ENCODE assay signal across 15 cellular contexts in the genomic region with DNA sequence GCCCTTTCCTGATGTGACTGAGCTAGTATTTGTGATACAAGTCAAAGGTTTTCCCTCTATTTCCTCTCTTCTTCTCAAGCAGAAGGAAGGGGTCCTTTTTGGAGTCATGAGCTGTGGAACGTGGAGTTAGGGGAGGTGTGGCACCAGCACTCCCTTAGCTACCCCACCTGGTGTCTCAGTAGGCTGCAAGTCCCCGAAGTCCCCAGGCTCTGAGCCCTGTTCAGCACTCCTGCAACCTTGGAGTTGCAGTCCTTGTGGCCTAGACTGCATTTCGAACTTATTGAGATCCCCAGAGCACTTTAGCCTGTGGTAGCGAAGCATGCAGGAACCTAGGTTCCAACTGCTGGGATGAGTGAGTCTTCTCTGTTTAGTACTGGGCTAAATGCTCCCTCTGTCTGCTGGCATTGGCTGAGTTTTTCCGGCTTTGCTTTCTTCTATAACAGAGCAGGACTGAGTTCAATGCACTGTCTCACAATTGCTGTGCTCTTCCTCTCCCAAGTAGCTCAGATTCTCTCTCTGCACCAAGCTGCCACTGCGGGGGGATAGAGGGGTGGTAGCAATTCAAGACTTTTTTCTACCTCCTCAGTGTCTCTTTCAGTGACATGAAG.
"Had no signal": no experiment of that assay in that cellular context is flagged by ENCODE, and none has a peak within 500 bp of the region (broad histone marks: within the 10 kb centered on the region; RNA-seq: fewer than 3 reads in every experiment).

No MANE protein-coding gene starts in this region.

- H3K4me1 ChIP-seq: ascending aorta, foreskin keratinocyte, left lung, psoas muscle, sigmoid colon, upper lobe of left lung had no signal

- H3K4me1 Mint-ChIP-seq: activated CD4-positive, alpha-beta T cell treated with anti-CD3 and anti-CD28 coated beads, Interleukin-2, amount 10 ng/mL, durations not matched to agents 24 days and 14 days; activated naive CD8-positive, alpha-beta T cell treated with anti-CD3 and anti-CD28 coated beads, Interleukin-2, amount 50 U/mL, for 24 hours had no signal

- H3K27me3 ChIP-seq: ascending aorta, foreskin keratinocyte, left lung, sigmoid colon, upper lobe of left lung had no signal

- H3K4me3 Mint-ChIP-seq: activated CD4-positive, alpha-beta T cell treated with anti-CD3 and anti-CD28 coated beads, Interleukin-2, amount 10 ng/mL, durations not matched to agents 24 days and 14 days; activated naive CD8-positive, alpha-beta T cell treated with anti-CD3 and anti-CD28 coated beads, Interleukin-2, amount 50 U/mL, for 24 hours; activated T-helper 1 cell treated with anti-CD3 and anti-CD28 coated beads, Interleukin-12 subunit alpha, Interleukin-12 subunit beta, Interleukin-2, Interleukin-4 antibody, amounts not matched to agents 30 ng/mL and 10 ng/mL and 1 ng/mL, durations not matched to agents 14 hours and 24 hours and 36 hours; natural killer cell treated with Interleukin-12 subunit alpha and Interleukin-12 subunit beta and Interleukin-15 and Interleukin-18, amount 100 ng/mL, for 72 hours; stimulated activated naive CD8-positive, alpha-beta T cell treated with anti-CD3 and anti-CD28 coated beads, Interleukin-15, Interleukin-2, amounts not matched to agents 100 ng/mL and 50 ng/mL, for 24 hours had no signal

- H3K27me3 Mint-ChIP-seq: activated CD4-positive, alpha-beta T cell treated with anti-CD3 and anti-CD28 coated beads, Interleukin-2, amount 10 ng/mL, durations not matched to agents 24 days and 14 days; activated naive CD8-positive, alpha-beta T cell treated with anti-CD3 and anti-CD28 coated beads, Interleukin-2, amount 50 U/mL, for 24 hours; natural killer cell treated with Interleukin-12 subunit alpha and Interleukin-12 subunit beta and Interleukin-15 and Interleukin-18, amount 100 ng/mL, for 72 hours; stimulated activated naive CD8-positive, alpha-beta T cell treated with anti-CD3 and anti-CD28 coated beads, Interleukin-15, Interleukin-2, amounts not matched to agents 100 ng/mL and 50 ng/mL, for 24 hours had no signal

- H3K27ac ChIP-seq: ascending aorta, foreskin keratinocyte, left lung, psoas muscle, sigmoid colon, upper lobe of left lung had no signal

- DNase-seq: activated CD4-positive, alpha-beta T cell treated with anti-CD3 and anti-CD28 coated beads, Interleukin-2, amount 10 ng/mL, durations not matched to agents 24 days and 14 days; activated naive CD4-positive, alpha-beta T cell treated with Interleukin-2 at 50 U/mL for 16 hours; activated naive CD8-positive, alpha-beta T cell treated with anti-CD3 and anti-CD28 coated beads, Interleukin-2, amount 50 U/mL, for 24 hours; foreskin keratinocyte; islet precursor cell; left lung; psoas muscle; sigmoid colon; stimulated activated CD4-positive, alpha-beta T cell treated with anti-CD3 and anti-CD28 coated beads, Interleukin-2, amount 100 ng/mL, for 48 hours; T1000; upper lobe of left lung had no signal

- H3K36me3 ChIP-seq: ascending aorta, left lung, sigmoid colon, upper lobe of left lung had no signal

- H3K4me3 ChIP-seq: ascending aorta, left lung, psoas muscle, sigmoid colon, upper lobe of left lung had no signal

- ATAC-seq: activated naive CD8-positive, alpha-beta T cell treated with anti-CD3 and anti-CD28 coated beads, Interleukin-2, amount 50 U/mL, for 24 hours; foreskin keratinocyte; left lung; natural killer cell treated with Interleukin-12 subunit alpha and Interleukin-12 subunit beta and Interleukin-15 and Interleukin-18, amount 100 ng/mL, for 72 hours; psoas muscle had no signal

- H3K27ac Mint-ChIP-seq: activated CD4-positive, alpha-beta T cell treated with anti-CD3 and anti-CD28 coated beads, Interleukin-2, amount 10 ng/mL, durations not matched to agents 24 days and 14 days; activated naive CD8-positive, alpha-beta T cell treated with anti-CD3 and anti-CD28 coated beads, Interleukin-2, amount 50 U/mL, for 24 hours; activated T-helper 1 cell treated with anti-CD3 and anti-CD28 coated beads, Interleukin-12 subunit alpha, Interleukin-12 subunit beta, Interleukin-2, Interleukin-4 antibody, amounts not matched to agents 30 ng/mL and 10 ng/mL and 1 ng/mL, durations not matched to agents 14 hours and 24 hours and 36 hours; natural killer cell treated with Interleukin-12 subunit alpha and Interleukin-12 subunit beta and Interleukin-15 and Interleukin-18, amount 100 ng/mL, for 72 hours; stimulated activated naive CD8-positive, alpha-beta T cell treated with anti-CD3 and anti-CD28 coated beads, Interleukin-15, Interleukin-2, amounts not matched to agents 100 ng/mL and 50 ng/mL, for 24 hours had no signal

- H3K9me3 ChIP-seq: ascending aorta, psoas muscle, sigmoid colon had no signal
